Comparison of ENCODE assay signal across 22 cellular contexts in genomic region chr1:53130598-53130877, GRCh38. TPM values are rescaled to one million over a fixed set of nuclear protein-coding genes. Genes with fewer than 3 reads are reported as not detected.
A peak's percentile ranks its signal among the peaks of the same experiment; 100 is the strongest.
DNase-seq lines count a peak whose midpoint lies in the region; ATAC-seq and TF ChIP-seq lines count a peak whose summit lies in the region.
"Had no signal": no experiment of that assay in that cellular context is flagged by ENCODE, and none has a peak within 500 bp of the region (broad histone marks: within the 10 kb centered on the region; RNA-seq: fewer than 3 reads in every experiment).

No MANE protein-coding gene starts in this region.

- no peak overlapping the region for H3K4me3 Mint-ChIP-seq in immature natural killer cell
- H3K4me3 Mint-ChIP-seq: CD4-positive, alpha-beta T cell had no signal

- H3K27me3 ChIP-seq in heart right ventricle (no peaks in the 10 kb centered on the region), muscle layer of duodenum (ENCODE audit: low read depth, low read length) (no peaks in the 10 kb centered on the region), spleen (replicated peaks in 1 of 7) (no peaks in the 10 kb centered on the region)
- H3K27me3 ChIP-seq: BE2C had no signal

- H3K4me3 ChIP-seq in heart right ventricle (no peak overlapping the region), muscle layer of duodenum (ENCODE audit: low read depth in 1 of 2, low read length in 2 of 2) (peak overlapping the region in 1 of 2 donors; percentile 23), spleen (no peak overlapping the region)

- H3K9me3 Mint-ChIP-seq in immature natural killer cell, result peaks cover 0 to 2% (median 0%) of the 10 kb centered on the region in 6 donors
- H3K9me3 Mint-ChIP-seq: CD4-positive, alpha-beta T cell had no signal

- intact Hi-C loops in cardiac septum (cut with DNase I) (no loop called here), heart right ventricle (cut with DNase I) (no loop called here), spleen (cut with DNase I; ENCODE audit: low total_unique reads) (no loop called here)

- ATAC-seq in heart right ventricle (no peak), HG02938 (IDR thresholded peaks at IDR 0.05; ENCODE audit: unreplicated experiment) (no peak), GM21717 (IDR thresholded peaks at IDR 0.05; ENCODE audit: unreplicated experiment) (no peak)

- peak overlapping the region in 5 of 10 donors; percentile 28 to 65 (median 38) for H3K27ac ChIP-seq in heart right ventricle
- peak overlapping the region; percentile 72 for H3K27ac ChIP-seq in muscle layer of duodenum (ENCODE audit: low read length)
- H3K27ac ChIP-seq in spleen, result peak overlapping the region in 1 of 8 donors; percentile 55

- H3K4me1 ChIP-seq in heart right ventricle, result peaks cover 0 to 32% (median 8%) of the 10 kb centered on the region in 9 donors
- peaks cover 8 to 32% of the 10 kb centered on the region in 2 donors for H3K4me1 ChIP-seq in muscle layer of duodenum (ENCODE audit: control insufficient read depth in 1 of 2, insufficient read depth in 2 of 2, low read length in 2 of 2)
- peaks cover 0 to 6% (median 0%) of the 10 kb centered on the region in 6 donors for H3K4me1 ChIP-seq in spleen
- H3K4me1 ChIP-seq: BE2C had no signal

- H3K27ac Mint-ChIP-seq in immature natural killer cell, result peak overlapping the region in 5 of 6 donors; percentile 52 to 90 (median 85)
- H3K27ac Mint-ChIP-seq: CD4-positive, alpha-beta T cell had no signal

- DNase-seq in cardiac septum (ENCODE audit: low spot score) (peak; percentile 27), heart right ventricle (no peak), immature natural killer cell (no peak), spleen (peak; percentile 45), NCI-H146 (lab: John Stamatoyannopoulos, UW) (no peak)
- DNase-seq: 8988T; BE2C; Calu3; CD4-positive, alpha-beta T cell; DMS53; Karpas-422; MM.1S; NCI-H1105; NCI-H187; NCI-H69; NK-92 treated with Interleukin-12 subunit alpha and Interleukin-12 subunit beta, amount 100 ng/mL, for 24 hours; OCI-M1 had no signal

- peaks cover 0 to 4% (median 0%) of the 10 kb centered on the region in 3 donors for H3K36me3 Mint-ChIP-seq in immature natural killer cell

- no peak for TF ChIP-seq POLR2A in spleen (IDR thresholded peaks at IDR 0.05)

- WGBS in heart right ventricle, 2 donors, result 88 to 96% methylated on average over 1 of the region's 1 CpG
- WGBS in spleen, 5 donors, result 73 to 95% (median 85%) methylated on average over 1 of the region's 1 CpG; no CpG with 5 or more reads in 1 of the 5 donors

- no peaks in the 10 kb centered on the region for H3K36me3 ChIP-seq in heart right ventricle
- H3K36me3 ChIP-seq in muscle layer of duodenum (ENCODE audit: control insufficient read depth in 1 of 2, insufficient read depth in 2 of 2, low read length in 2 of 2), result no peaks in the 10 kb centered on the region
- no peaks in the 10 kb centered on the region for H3K36me3 ChIP-seq in spleen
- H3K36me3 ChIP-seq: BE2C had no signal

- TF ChIP-seq CTCF in heart right ventricle (IDR thresholded peaks at IDR 0.05), result no peak
- TF ChIP-seq CTCF in spleen (IDR thresholded peaks at IDR 0.05 in 8 of 11, conservative IDR thresholded peaks at IDR 0.05 in 3 of 11), result no peak

- H3K4me1 Mint-ChIP-seq in immature natural killer cell, result peaks cover 70 to 86% of the 10 kb centered on the region in 2 donors

- peaks cover 4 to 9% (median 7%) of the 10 kb centered on the region in 3 donors for H3K27me3 Mint-ChIP-seq in immature natural killer cell (ENCODE audit: low read depth in 3 of 3)
- H3K27me3 Mint-ChIP-seq: CD4-positive, alpha-beta T cell had no signal

- no peaks in the 10 kb centered on the region for H3K9me3 ChIP-seq in heart right ventricle
- no peaks in the 10 kb centered on the region for H3K9me3 ChIP-seq in muscle layer of duodenum (ENCODE audit: control insufficient read depth in 1 of 2, low read length in 2 of 2)
- H3K9me3 ChIP-seq in spleen, result no peaks in the 10 kb centered on the region
- H3K9me3 ChIP-seq: BE2C had no signal

RNA-seq across cellular contexts. Expression of gene SLC1A7, which starts 11.9 kb away (rescaled TPM):
- total RNA-seq in cardiac septum (0.43 TPM), heart right ventricle (1 to 10 TPM in 1 of 10 donors, under 1 TPM in 9; 0.12 to 2.0 (median 0.42) TPM), spleen (under 1 TPM in 1 of 7 donors, not detected in 6; 0.10 TPM)
- polyA plus RNA-seq in heart right ventricle (under 1 TPM; 0.04 to 0.66 TPM), immature natural killer cell (1 to 10 TPM; 2.1 to 6.4 (median 4.8) TPM), spleen (under 1 TPM; 0.02 to 0.19 (median 0.07) TPM)
- total RNA-seq: Calu3; CD4-positive, alpha-beta T cell; H7; RPMI7951 had no signal

Comparison
In these comparisons a context has a peak if more than half of its experiments do, and no peak if none do; other contexts are left out.
1. DNase-seq: peak in cardiac septum (single experiment) and spleen (single experiment); none in heart right ventricle (0 of 2), immature natural killer cell (0 of 3) and NCI-H146 (single experiment).